ENCODE assay signal across 17 cellular contexts in the genomic region with DNA sequence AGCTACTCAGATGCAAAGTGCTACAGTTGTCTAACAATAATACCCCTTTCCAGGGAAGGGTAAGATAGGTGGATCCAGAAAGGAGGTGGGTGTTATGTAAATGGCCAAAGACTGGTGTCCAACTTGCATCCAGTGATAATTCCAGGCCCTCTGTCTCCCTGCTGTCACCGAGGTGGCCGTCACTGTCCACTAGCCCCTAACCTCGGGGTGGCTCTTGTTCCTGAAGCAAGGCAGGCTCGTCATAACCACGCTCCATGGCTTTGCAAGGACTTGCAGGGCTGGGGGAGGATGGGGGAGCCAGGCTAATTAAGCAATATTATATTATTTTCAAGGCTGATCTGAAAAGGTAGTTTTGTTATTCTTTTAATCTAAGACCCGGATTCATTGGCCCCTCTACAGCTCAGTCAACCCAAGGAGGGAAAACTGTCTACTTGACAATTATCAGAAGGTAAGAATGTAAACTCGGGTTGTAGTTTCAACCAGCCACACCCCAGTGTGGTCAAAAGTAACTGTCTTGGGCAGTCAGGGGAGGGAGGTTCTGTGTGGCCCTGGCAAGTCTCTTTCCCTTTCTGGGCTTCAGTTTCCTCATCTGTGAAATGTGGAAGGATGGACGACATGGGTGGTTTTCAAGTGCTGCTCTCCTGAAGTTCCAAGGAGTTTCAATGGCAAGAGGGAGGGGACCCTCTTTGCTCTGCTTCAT.
DNase-seq lines count a peak whose midpoint lies in the region; ATAC-seq and TF ChIP-seq lines count a peak whose summit lies in the region.
"Had no signal": no experiment of that assay in that cellular context is flagged by ENCODE, and none has a peak within 500 bp of the region (broad histone marks: within the 10 kb centered on the region; RNA-seq: fewer than 3 reads in every experiment).

No MANE protein-coding gene starts in this region.

- H2BK15ac ChIP-seq in neuronal stem cell (ENCODE audit: low read length): no peak overlapping the region

- POLR2A ChIA-PET in CD8-positive, alpha-beta memory T cell (lab: Charles Lee): no interaction called here

- H3K27me3 Mint-ChIP-seq in CD8-positive, alpha-beta memory T cell: no peaks in the 10 kb centered on the region
- no peaks in the 10 kb centered on the region for H3K27me3 Mint-ChIP-seq in activated T-cell treated with anti-CD3 and anti-CD28 coated beads, Interleukin-2, amount 50 U/mL, for 72 hours (ENCODE audit: low read depth)
- H3K27me3 Mint-ChIP-seq: activated CD4-positive, alpha-beta memory T cell treated with anti-CD3 and anti-CD28 coated beads, Interleukin-2, amount 10 ng/mL, durations not matched to agents 7 days and 5 days had no signal

- no peak overlapping the region for H3K4me3 Mint-ChIP-seq in CD8-positive, alpha-beta memory T cell
- H3K4me3 Mint-ChIP-seq in activated T-cell treated with anti-CD3 and anti-CD28 coated beads, Interleukin-2, amount 50 U/mL, for 72 hours: no peak overlapping the region
- H3K4me3 Mint-ChIP-seq: activated CD4-positive, alpha-beta memory T cell treated with anti-CD3 and anti-CD28 coated beads, Interleukin-2, amount 10 ng/mL, durations not matched to agents 7 days and 5 days had no signal

- H4K8ac ChIP-seq in neuronal stem cell (ENCODE audit: low read depth, low read length): no peak overlapping the region

- no CpG with 5 or more reads among the region's 8 CpGs for WGBS in neuronal stem cell (ENCODE audit: extremely low coverage in 2 of 2, insufficient read length in 2 of 2, insufficient replicate concordance in 1 of 2), 2 donors

- H3K4me2 ChIP-seq in neuronal stem cell (ENCODE audit: insufficient read depth, low read length, poor library complexity, severe bottlenecking): no peak overlapping the region

- no peak overlapping the region for H3K4ac ChIP-seq in neuronal stem cell (ENCODE audit: low read length)

- H3K9me3 Mint-ChIP-seq in CD8-positive, alpha-beta memory T cell: no peaks in the 10 kb centered on the region
- H3K9me3 Mint-ChIP-seq in activated T-cell treated with anti-CD3 and anti-CD28 coated beads, Interleukin-2, amount 50 U/mL, for 72 hours: no peaks in the 10 kb centered on the region

- H3K4me3 ChIP-seq in CD8-positive, alpha-beta memory T cell (ENCODE audit: low read length): no peak overlapping the region
- no peak overlapping the region for H3K4me3 ChIP-seq in neuronal stem cell (ENCODE audit: low read length in 2 of 2)
- no peak overlapping the region for H3K4me3 ChIP-seq in dorsolateral prefrontal cortex
- H3K4me3 ChIP-seq: esophagus squamous epithelium had no signal

- CTCF ChIA-PET in CD8-positive, alpha-beta memory T cell (lab: Charles Lee): no interaction called here

- H3K14ac ChIP-seq in neuronal stem cell (ENCODE audit: low read length): no peak overlapping the region

- intact Hi-C loops in dorsolateral prefrontal cortex (cut with DNase I): no loop called here

- peak overlapping the region; percentile 80 for H2AFZ ChIP-seq in neuronal stem cell (ENCODE audit: low read length)

- no peaks in the 10 kb centered on the region for H3K36me3 ChIP-seq in CD8-positive, alpha-beta memory T cell (ENCODE audit: insufficient read depth, low read length)
- H3K36me3 ChIP-seq in neuronal stem cell (replicated peaks in 1 of 2; ENCODE audit: control insufficient read depth in 2 of 2, insufficient read depth in 2 of 2, low read length in 2 of 2): no peaks in the 10 kb centered on the region

- peak; percentile 42 for ATAC-seq in GM19395 (IDR thresholded peaks at IDR 0.05; ENCODE audit: unreplicated experiment)
- no peak for ATAC-seq in activated T-cell treated with anti-CD3 and anti-CD28 coated beads, Interleukin-2, amount 50 U/mL, for 72 hours (replicated peaks in 1 of 2)
- ATAC-seq: left ventricle myocardium superior, sciatic nerve had no signal

- no peaks in the 10 kb centered on the region for H3K9me3 ChIP-seq in CD8-positive, alpha-beta memory T cell (ENCODE audit: low read length)
- H3K9me3 ChIP-seq in neuronal stem cell (replicated peaks in 1 of 2; ENCODE audit: control insufficient read depth in 2 of 2, insufficient read depth in 1 of 2, low read depth in 1 of 2, low read length in 2 of 2): peaks cover 0 to 4% of the 10 kb centered on the region in 2 donors
- H3K9me3 ChIP-seq: esophagus squamous epithelium had no signal

- H2BK120ac ChIP-seq in neuronal stem cell (ENCODE audit: low read depth, low read length): no peak overlapping the region

- no peak overlapping the region for H2AK5ac ChIP-seq in neuronal stem cell (ENCODE audit: low read depth, low read length)

- no peaks in the 10 kb centered on the region for H3K79me1 ChIP-seq in neuronal stem cell (ENCODE audit: low read depth, low read length)

- no peak for DNase-seq in CD8-positive, alpha-beta memory T cell
- no peak for DNase-seq in neuronal stem cell (ENCODE audit: low spot score)
- no peak for DNase-seq in activated T-cell treated with anti-CD3 and anti-CD28 coated beads, Interleukin-2, amount 50 U/mL, for 72 hours
- no peak for DNase-seq in cerebellum (ENCODE audit: low spot score)
- no peak for DNase-seq in dorsolateral prefrontal cortex
- DNase-seq in stimulated activated CD8-positive, alpha-beta memory T cell treated with anti-CD3 and anti-CD28 coated beads, Interleukin-4, amount 100 ng/mL, for 48 hours: no peak
- DNase-seq: activated CD4-positive, alpha-beta memory T cell treated with anti-CD3 and anti-CD28 coated beads, Interleukin-2, amount 10 ng/mL, durations not matched to agents 7 days and 5 days; effector CD4-positive, alpha-beta T cell; esophagus squamous epithelium; left ventricle myocardium superior; NCI-H146; NCI-H774; occipital lobe; stimulated activated CD4-positive, alpha-beta T cell treated with anti-CD3 and anti-CD28 coated beads, Interleukin-2, amount 100 ng/mL, for 24 hours had no signal

- no peak overlapping the region for H3K9ac ChIP-seq in neuronal stem cell (ENCODE audit: low read depth, low read length, poor library complexity)

- peaks cover 0 to 3% (median 2%) of the 10 kb centered on the region in 3 donors for H3K4me1 Mint-ChIP-seq in CD8-positive, alpha-beta memory T cell
- peaks cover 22% of the 10 kb centered on the region for H3K4me1 Mint-ChIP-seq in activated T-cell treated with anti-CD3 and anti-CD28 coated beads, Interleukin-2, amount 50 U/mL, for 72 hours (ENCODE audit: low read depth)

- H3K4me1 ChIP-seq in CD8-positive, alpha-beta memory T cell (ENCODE audit: insufficient read depth, low read length): no peaks in the 10 kb centered on the region
- peaks cover 0 to 4% of the 10 kb centered on the region in 2 donors for H3K4me1 ChIP-seq in neuronal stem cell (ENCODE audit: control insufficient read depth in 2 of 2, insufficient read depth in 1 of 2, low read depth in 1 of 2, low read length in 2 of 2)

- H3K18ac ChIP-seq in neuronal stem cell (ENCODE audit: low read length): no peak overlapping the region

- no peak overlapping the region for H2BK5ac ChIP-seq in neuronal stem cell (ENCODE audit: low read length)

- no peaks in the 10 kb centered on the region for H3K27me3 ChIP-seq in CD8-positive, alpha-beta memory T cell (ENCODE audit: insufficient read depth, low read length, poor library complexity, severe bottlenecking)
- H3K27me3 ChIP-seq in neuronal stem cell (ENCODE audit: control insufficient read depth in 3 of 3, insufficient read depth in 3 of 3, low read depth in 1 of 3, low read length in 3 of 3) (no peaks in the 10 kb centered on the region), dorsolateral prefrontal cortex (no peaks in the 10 kb centered on the region)
- H3K27me3 ChIP-seq: esophagus squamous epithelium had no signal

- peak overlapping the region; percentile 26 for H3K27ac ChIP-seq in CD8-positive, alpha-beta memory T cell (ENCODE audit: low read depth, low read length)
- peak overlapping the region; percentile 34 for H3K27ac ChIP-seq in VCaP
- no peak overlapping the region for H3K27ac ChIP-seq in neuronal stem cell (replicated peaks; ENCODE audit: low read length)
- no peak overlapping the region for H3K27ac ChIP-seq in dorsolateral prefrontal cortex
- H3K27ac ChIP-seq: esophagus squamous epithelium had no signal

- no peak overlapping the region for H3K23ac ChIP-seq in neuronal stem cell (ENCODE audit: low read depth, low read length, poor library complexity)

- H2BK12ac ChIP-seq in neuronal stem cell (ENCODE audit: low read length): no peak overlapping the region

- peak overlapping the region in 1 of 8 donors; percentile 47 for H3K27ac Mint-ChIP-seq in CD8-positive, alpha-beta memory T cell
- H3K27ac Mint-ChIP-seq in activated T-cell treated with anti-CD3 and anti-CD28 coated beads, Interleukin-2, amount 50 U/mL, for 72 hours: no peak overlapping the region

- no peak for TF ChIP-seq CTCF in VCaP (conservative IDR thresholded peaks at IDR 0.05)
- no peak for TF ChIP-seq CTCF in dorsolateral prefrontal cortex (IDR thresholded peaks at IDR 0.05 in 54 of 56, conservative IDR thresholded peaks at IDR 0.05 in 2 of 56; ENCODE audit: low read depth in 1 of 56, partially characterized antibody in 56 of 56)

- H4K91ac ChIP-seq in neuronal stem cell (ENCODE audit: low read depth, low read length, poor library complexity): no peak overlapping the region

- H3K36me3 Mint-ChIP-seq in CD8-positive, alpha-beta memory T cell: peaks cover 27 to 85% (median 45%) of the 10 kb centered on the region in 3 donors
- H3K36me3 Mint-ChIP-seq in activated T-cell treated with anti-CD3 and anti-CD28 coated beads, Interleukin-2, amount 50 U/mL, for 72 hours (ENCODE audit: insufficient read depth in 2 of 2): peaks cover 12 to 27% of the 10 kb centered on the region in 2 donors

Comparison
In these comparisons a context has a peak if more than half of its experiments do, and no peak if none do; other contexts are left out.
1. H3K27ac ChIP-seq: peak in CD8-positive, alpha-beta memory T cell (single experiment) and VCaP (single experiment); none in neuronal stem cell (single experiment) and dorsolateral prefrontal cortex (0 of 59).